16 cellular contexts compared by ENCODE assay signal in the genomic region with DNA sequence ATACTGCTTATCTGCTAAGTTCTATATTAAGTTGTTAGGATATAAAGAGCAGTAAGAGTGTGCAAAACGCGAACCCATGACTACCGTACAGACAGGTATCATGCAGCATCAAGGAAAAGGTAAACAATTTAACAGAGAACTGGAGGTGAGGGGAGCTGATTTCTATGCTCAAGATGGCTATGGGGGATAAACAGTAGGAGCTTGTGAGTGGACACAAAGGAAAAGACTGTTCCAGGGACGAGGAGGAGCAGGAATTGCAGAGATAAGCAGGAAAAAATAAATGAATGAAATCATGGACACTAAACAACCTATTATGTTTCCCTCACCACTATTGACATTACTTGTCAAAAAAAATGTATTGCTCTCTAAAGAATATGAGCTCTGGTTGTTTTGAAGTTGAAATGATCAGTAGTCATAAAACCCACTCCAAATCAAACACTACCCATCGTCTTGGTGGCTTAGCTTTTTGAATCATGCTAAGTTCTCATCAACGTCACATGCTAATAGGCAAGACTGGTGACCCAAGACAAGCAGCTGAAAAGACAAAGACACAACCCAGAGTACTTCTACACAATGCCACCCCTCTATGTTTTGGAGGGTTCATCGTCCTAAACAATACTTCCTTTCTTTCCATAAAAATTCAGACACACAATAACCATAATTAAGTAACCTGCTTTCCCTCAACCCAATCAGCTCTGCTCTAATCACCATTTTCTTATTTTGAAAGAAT.
DNase-seq lines count a peak whose midpoint lies in the region; ATAC-seq and TF ChIP-seq lines count a peak whose summit lies in the region.
"Had no signal": no experiment of that assay in that cellular context is flagged by ENCODE, and none has a peak within 500 bp of the region (broad histone marks: within the 10 kb centered on the region; RNA-seq: fewer than 3 reads in every experiment).

No MANE protein-coding gene starts in this region.

- DNase-seq in Panc1 (ENCODE audit: low read depth, low spot score) (no peak), foreskin melanocyte (peak; percentile 74), type B pancreatic cell (ENCODE audit: extremely low spot score, unreplicated experiment) (no peak), RKO (ENCODE audit: low spot score) (no peak), RWPE1 (ENCODE audit: low spot score) (no peak)
- DNase-seq: BE2C; CD4-positive, alpha-beta memory T cell; DMS153; DMS79 treated with DMSO at 0.1 percent for 48 hours; EL; GM23248 had no signal

- H3K9me3 Mint-ChIP-seq in type B pancreatic cell, result no peaks in the 10 kb centered on the region
- H3K9me3 Mint-ChIP-seq: CD4-positive, alpha-beta memory T cell had no signal

- ATAC-seq in Panc1 (no peak), HG03139 (IDR thresholded peaks at IDR 0.05; ENCODE audit: unreplicated experiment) (no peak)
- ATAC-seq: HCT116, K562 had no signal

- POLR2A ChIA-PET in HEK293 (lab: Yijun Ruan, JAX) (no interaction called here), Panc1 (lab: Charles Lee) (no interaction called here), RWPE1 (lab: Yijun Ruan, JAX; ENCODE audit: low non-redundant PET) (no interaction called here)

- H3K27ac ChIP-seq in HEK293 (ENCODE audit: extremely low read depth, low read depth, low read length) (no peak overlapping the region), Panc1 (ENCODE audit: low read length) (peak overlapping the region; percentile 71), RWPE1 (no peak overlapping the region)
- H3K27ac ChIP-seq: C4-2B had no signal

- BruUV-seq in Panc1 (replicated peaks; lab: Mats Ljungman, UMichigan), result no TSS peak

- CTCF ChIA-PET in HEK293 (lab: Yijun Ruan, JAX) (no interaction called here), Panc1 (lab: Charles Lee) (no interaction called here), RWPE1 (lab: Yijun Ruan, JAX) (no interaction called here)

- no peak overlapping the region for H3K4me3 Mint-ChIP-seq in type B pancreatic cell
- H3K4me3 Mint-ChIP-seq: CD4-positive, alpha-beta memory T cell had no signal

- H3K27me3 ChIP-seq in Panc1 (ENCODE audit: control insufficient read depth, insufficient read depth, low read length), result no peaks in the 10 kb centered on the region
- H3K27me3 ChIP-seq: BE2C had no signal

- no peaks in the 10 kb centered on the region for H3K27me3 Mint-ChIP-seq in type B pancreatic cell

- peaks cover 43% of the 10 kb centered on the region for H3K4me1 Mint-ChIP-seq in type B pancreatic cell (ENCODE audit: unreplicated experiment)

- intact Hi-C loops in Panc1 (cut with micrococcal nuclease; ENCODE audit: unreplicated experiment), result no loop called here

- no peak overlapping the region for H3K4me3 ChIP-seq in HEK293 (ENCODE audit: low read depth, low read length)
- H3K4me3 ChIP-seq in Panc1 (ENCODE audit: low read depth in 2 of 2, low read length in 2 of 2), result no peak overlapping the region
- H3K4me3 ChIP-seq: GM23248, K562 had no signal

- TF ChIP-seq CTCF in HEK293 (tag by site-specific recombination; IDR thresholded peaks at IDR 0.05), result no peak
- TF ChIP-seq CTCF in Panc1 (IDR thresholded peaks at IDR 0.05), result no peak
- no peak for TF ChIP-seq CTCF in type B pancreatic cell (conservative IDR thresholded peaks at IDR 0.05)
- no peak for TF ChIP-seq CTCF in RWPE1 (conservative IDR thresholded peaks at IDR 0.05; ENCODE audit: low read depth)

- H3K36me3 ChIP-seq in HEK293 (ENCODE audit: control insufficient read depth in 2 of 2, insufficient read depth in 1 of 2, low read length in 2 of 2) (peaks cover 0 to 7% of the 10 kb centered on the region in 2 experiments; a peak in 2 of 3 replicates), Panc1 (ENCODE audit: control insufficient read depth, insufficient read depth, low read length) (peaks cover 3% of the 10 kb centered on the region; the same call in 1 of the 2 replicates)

- H3K4me1 ChIP-seq in HEK293 (ENCODE audit: control insufficient read depth, insufficient read depth, low read length), result no peaks in the 10 kb centered on the region; the same call in 1 of the 2 replicates
- peaks cover 36% of the 10 kb centered on the region for H3K4me1 ChIP-seq in Panc1 (ENCODE audit: control insufficient read depth, insufficient read depth, low read length)

- H3K27ac Mint-ChIP-seq in type B pancreatic cell, result peak overlapping the region; percentile 7
- H3K27ac Mint-ChIP-seq: CD4-positive, alpha-beta memory T cell had no signal

- in situ Hi-C loops in Panc1 (cut with HindIII; ENCODE audit: low pct_unique_long_range_greater_than_20kb, low sequenced_read_pairs), result no loop called here

- H3K9me3 ChIP-seq in HEK293 (ENCODE audit: control insufficient read depth, insufficient read depth, low read depth, low read length) (no peaks in the 10 kb centered on the region), Panc1 (ENCODE audit: control insufficient read depth, insufficient read depth, low read depth, low read length) (no peaks in the 10 kb centered on the region)
- H3K9me3 ChIP-seq: BE2C had no signal

- peaks cover 34% of the 10 kb centered on the region for H3K36me3 Mint-ChIP-seq in type B pancreatic cell
- H3K36me3 Mint-ChIP-seq: CD4-positive, alpha-beta memory T cell had no signal

TF ChIP-seq in HEK293, 187 proteins besides CTCF, POLR2A, EP300 and RAD21:
- TF ChIP-seq ZNF140 (tag by site-specific recombination; IDR thresholded peaks at IDR 0.05), result peak; percentile 70
- TF ChIP-seq ZNF426 (tag by site-specific recombination; IDR thresholded peaks at IDR 0.05), result no peak
